1 cellular context compared by ENCODE assay signal in genomic region chr21:25801217-25802015, GRCh38.
A peak's percentile ranks its signal among the peaks of the same experiment; 100 is the strongest.
TF ChIP-seq lines count a peak whose summit lies in the region.

No MANE protein-coding gene starts in this region.

TF ChIP-seq in HepG2, 621 proteins besides CTCF, POLR2A, EP300 and RAD21 (continued from another document and continues in another):
- TF ChIP-seq PBX2 (CRISPR knock-in tag; IDR thresholded peaks at IDR 0.05) (no peak), ZNF468 (CRISPR knock-in tag; IDR thresholded peaks at IDR 0.05) (no peak), ZNF616 (CRISPR knock-in tag; IDR thresholded peaks at IDR 0.05; ENCODE audit: low read depth) (no peak), SMYD3 (CRISPR knock-in tag; IDR thresholded peaks at IDR 0.05) (no peak), SRSF1 (optimal IDR thresholded peaks at IDR 0.05; ENCODE audit: low read depth, low read length) (no peak), ELK4 (CRISPR knock-in tag; IDR thresholded peaks at IDR 0.05; ENCODE audit: borderline replicate concordance) (no peak), ZSCAN9 (CRISPR knock-in tag; IDR thresholded peaks at IDR 0.05; ENCODE audit: borderline replicate concordance) (no peak), TAF1 (CRISPR knock-in tag; IDR thresholded peaks at IDR 0.05) (no peak), ZBTB10 (CRISPR knock-in tag; IDR thresholded peaks at IDR 0.05; ENCODE audit: borderline replicate concordance) (no peak), HMGXB3 (CRISPR knock-in tag; IDR thresholded peaks at IDR 0.05; ENCODE audit: borderline replicate concordance) (no peak), UBTF (CRISPR knock-in tag; IDR thresholded peaks at IDR 0.05) (no peak), SRY (CRISPR knock-in tag; IDR thresholded peaks at IDR 0.05) (no peak), HDAC1 (CRISPR knock-in tag; IDR thresholded peaks at IDR 0.05) (peak; percentile 41; the same call in 1 of the 2 replicates), TARDBP (CRISPR knock-in tag; IDR thresholded peaks at IDR 0.05) (no peak), ZSCAN29 (CRISPR knock-in tag; conservative IDR thresholded peaks at IDR 0.05) (0 out of 2 replicates have a peak, but pooled peaks have one; percentile 32), FIP1L1 (IDR thresholded peaks at IDR 0.05; ENCODE audit: borderline replicate concordance, insufficient read depth, low read depth, low read length) (no peak), ZNF12 (CRISPR knock-in tag; IDR thresholded peaks at IDR 0.05) (no peak), RFX3 (CRISPR knock-in tag; IDR thresholded peaks at IDR 0.05) (no peak), SSRP1 (CRISPR knock-in tag; IDR thresholded peaks at IDR 0.05) (no peak), ZNF740 (CRISPR knock-in tag; IDR thresholded peaks at IDR 0.05) (no peak), ZNF720 (CRISPR knock-in tag; IDR thresholded peaks at IDR 0.05) (no peak), SAFB2 (CRISPR knock-in tag; IDR thresholded peaks at IDR 0.05; ENCODE audit: borderline replicate concordance, low read depth) (no peak), ZNF160 (CRISPR knock-in tag; IDR thresholded peaks at IDR 0.05) (no peak), PAF1 (CRISPR knock-in tag; IDR thresholded peaks at IDR 0.05) (no peak), BORCS8-MEF2B (CRISPR knock-in tag; IDR thresholded peaks at IDR 0.05) (no peak), ZMAT3 (CRISPR knock-in tag; conservative IDR thresholded peaks at IDR 0.05) (no peak), EEA1 (CRISPR knock-in tag; IDR thresholded peaks at IDR 0.05; ENCODE audit: borderline replicate concordance) (no peak), U2AF2 (IDR thresholded peaks at IDR 0.05; ENCODE audit: low read depth, low read length) (no peak), PRPF4 (IDR thresholded peaks at IDR 0.05; ENCODE audit: low read depth, low read length, poor library complexity, severe bottlenecking) (no peak), ZNF558 (CRISPR knock-in tag; IDR thresholded peaks at IDR 0.05; ENCODE audit: borderline replicate concordance) (no peak), MZF1 (CRISPR knock-in tag; IDR thresholded peaks at IDR 0.05; ENCODE audit: borderline replicate concordance) (no peak), GMEB2 (CRISPR knock-in tag; IDR thresholded peaks at IDR 0.05; ENCODE audit: low read depth) (no peak), ATF6 (CRISPR knock-in tag; conservative IDR thresholded peaks at IDR 0.05) (no peak), ARNT2 (CRISPR knock-in tag; IDR thresholded peaks at IDR 0.05; ENCODE audit: low read depth) (no peak), ZNF790 (CRISPR knock-in tag; IDR thresholded peaks at IDR 0.05; ENCODE audit: borderline replicate concordance) (no peak), ZNF333 (CRISPR knock-in tag; IDR thresholded peaks at IDR 0.05; ENCODE audit: borderline replicate concordance) (no peak), HMG20A (CRISPR knock-in tag; IDR thresholded peaks at IDR 0.05; ENCODE audit: borderline replicate concordance) (no peak), ZNF143 (CRISPR knock-in tag; IDR thresholded peaks at IDR 0.05) (no peak), USF2 (IDR thresholded peaks at IDR 0.05; ENCODE audit: low read depth, low read length) (no peak), USF2 (CRISPR knock-in tag; IDR thresholded peaks at IDR 0.05; ENCODE audit: borderline replicate concordance) (no peak), ZFP36 (IDR thresholded peaks at IDR 0.05; ENCODE audit: borderline replicate concordance, low read depth, low read length, partially characterized antibody) (peak; percentile 34), ZNF597 (CRISPR knock-in tag; IDR thresholded peaks at IDR 0.05) (no peak), TERF1 (CRISPR knock-in tag; IDR thresholded peaks at IDR 0.05) (no peak)
